Comparison of ENCODE assay signal across 9 cellular contexts in the genomic region with DNA sequence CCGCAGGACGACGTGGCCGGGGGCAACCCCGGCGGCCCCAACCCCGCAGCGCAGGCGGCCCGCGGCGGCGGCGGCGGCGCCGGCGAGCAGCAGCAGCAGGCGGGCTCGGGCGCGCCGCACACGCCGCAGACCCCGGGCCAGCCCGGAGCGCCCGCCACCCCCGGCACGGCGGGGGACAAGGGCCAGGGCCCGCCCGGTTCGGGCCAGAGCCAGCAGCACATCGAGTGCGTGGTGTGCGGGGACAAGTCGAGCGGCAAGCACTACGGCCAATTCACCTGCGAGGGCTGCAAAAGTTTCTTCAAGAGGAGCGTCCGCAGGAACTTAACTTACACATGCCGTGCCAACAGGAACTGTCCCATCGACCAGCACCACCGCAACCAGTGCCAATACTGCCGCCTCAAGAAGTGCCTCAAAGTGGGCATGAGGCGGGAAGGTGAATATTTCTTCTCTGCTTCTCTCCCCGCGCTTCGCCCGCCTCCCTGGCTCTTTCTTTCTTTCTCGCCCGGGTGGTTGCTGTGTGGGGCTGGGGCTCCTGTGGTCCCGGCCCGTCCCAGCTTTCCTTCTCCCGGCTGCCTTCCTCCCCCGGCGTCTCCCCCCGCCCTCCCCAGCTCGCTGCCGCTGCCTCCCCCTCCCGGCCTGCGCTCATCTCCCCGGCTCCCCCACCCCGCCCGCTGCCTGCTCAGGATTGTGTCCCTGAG. TPM values are rescaled to one million over a fixed set of nuclear protein-coding genes. Genes with fewer than 3 reads are reported as not detected.
DNase-seq lines count a peak whose midpoint lies in the region; ATAC-seq, FAIRE-seq and TF ChIP-seq lines count a peak whose summit lies in the region.
"Had no signal": no experiment of that assay in that cellular context is flagged by ENCODE, and none has a peak within 500 bp of the region (broad histone marks: within the 10 kb centered on the region; RNA-seq: fewer than 3 reads in every experiment).

No MANE protein-coding gene starts in this region.

- peak overlapping the region; percentile 82 for H3K9ac ChIP-seq in HepG2 (ENCODE audit: insufficient read depth, low read depth, low read length)

- H3K9me3 Mint-ChIP-seq in Caco-2 (ENCODE audit: unreplicated experiment): no peaks in the 10 kb centered on the region

- no peak for TF ChIP-seq RAD21 in Ishikawa (IDR thresholded peaks at IDR 0.05; ENCODE audit: low read depth)
- TF ChIP-seq RAD21 in HepG2 (CRISPR knock-in tag; IDR thresholded peaks at IDR 0.05): no peak

- POLR2A ChIA-PET in Caco-2 (lab: Charles Lee): no interaction called here
- POLR2A ChIA-PET in HepG2 (lab: Yijun Ruan, JAX): no interaction called here

- H3K4me1 Mint-ChIP-seq in Caco-2 (ENCODE audit: low read depth, unreplicated experiment): peaks cover 12% of the 10 kb centered on the region

- intact Hi-C loops in Caco-2 (cut with micrococcal nuclease; ENCODE audit: unreplicated experiment) (loop anchor here (10.0 kb wide), 1 partner anchor 730 kb away; no protein-coding TSS in a partner anchor), HepG2 (cut with micrococcal nuclease; ENCODE audit: unreplicated experiment) (no loop called here)

- H3K4me3 ChIP-seq in Caco-2 (ENCODE audit: low read depth, low read length) (peak overlapping the region; percentile 31), brain microvascular endothelial cell (ENCODE audit: low read depth, low read length) (peak overlapping the region; percentile 68), HepG2 (replicated peaks in 1 of 3; ENCODE audit: insufficient read depth in 1 of 3, low read depth in 2 of 3, low read length in 3 of 3) (peak overlapping the region; percentile 72 to 96 (median 95)), upper lobe of left lung (peak overlapping the region; percentile 8 to 70 (median 62))

- H3K4me3 Mint-ChIP-seq in Caco-2 (ENCODE audit: unreplicated experiment): peak overlapping the region; percentile 73

- H3K27ac Mint-ChIP-seq in Caco-2 (ENCODE audit: unreplicated experiment): no peak overlapping the region

- TF ChIP-seq EP300 in Ishikawa (IDR thresholded peaks at IDR 0.05; ENCODE audit: borderline replicate concordance): no peak
- no peak for TF ChIP-seq EP300 in HepG2 (IDR thresholded peaks at IDR 0.05; ENCODE audit: low read depth in 2 of 2, low read length in 2 of 2)
- TF ChIP-seq EP300 in HepG2 (CRISPR knock-in tag; IDR thresholded peaks at IDR 0.05; ENCODE audit: borderline replicate concordance): no peak
- no peak for TF ChIP-seq EP300 in upper lobe of left lung (IDR thresholded peaks at IDR 0.05)

- no peak for FAIRE-seq in HepG2 (lab: Jason Lieb, UNC)

- CTCF ChIA-PET in Caco-2 (lab: Charles Lee) (no interaction called here), HepG2 (lab: Yijun Ruan, JAX; ENCODE audit: low intra/inter-chr PET ratio, low total read pairs) (no interaction called here)

- TF ChIP-seq POLR2A in HepG2 (IDR thresholded peaks at IDR 0.05; ENCODE audit: insufficient read depth in 1 of 2, low read depth in 2 of 2, low read length in 2 of 2): no peak; a peak in 1 of 4 replicates
- TF ChIP-seq POLR2A in upper lobe of left lung (IDR thresholded peaks at IDR 0.05): no peak

- H3K36me3 Mint-ChIP-seq in Caco-2 (ENCODE audit: insufficient read depth, unreplicated experiment): no peaks in the 10 kb centered on the region

- TF ChIP-seq CTCF in Caco-2 (IDR thresholded peaks at IDR 0.05; ENCODE audit: insufficient read depth in 1 of 2, low read depth in 1 of 2, low read length in 1 of 2, severe bottlenecking in 1 of 2, unreplicated experiment in 1 of 2) (no peak), brain microvascular endothelial cell (IDR thresholded peaks at IDR 0.05; ENCODE audit: low read depth, low read length, missing control alignments) (no peak), HepG2 (CRISPR knock-in tag; IDR thresholded peaks at IDR 0.05) (no peak), upper lobe of left lung (IDR thresholded peaks at IDR 0.05) (no peak)

- BruUV-seq in Caco-2 (replicated peaks; lab: Mats Ljungman, UMichigan) (no TSS peak), HepG2 (replicated peaks; lab: Mats Ljungman, UMichigan) (no TSS peak)

- in situ Hi-C loops in brain microvascular endothelial cell (cut with HindIII; ENCODE audit: low pct_ligation_motif_present, low sequenced_read_pairs): no loop called here
- in situ Hi-C loops in HepG2 (cut with HindIII; ENCODE audit: extremely low pct_ligation_motif_present, low pct_unique_long_range_greater_than_20kb): loop anchor here (10.0 kb wide), 1 partner anchor 330 kb away; no protein-coding TSS in a partner anchor

- H3K36me3 ChIP-seq in Caco-2 (ENCODE audit: control insufficient read depth, insufficient read depth, low read length): no peaks in the 10 kb centered on the region
- H3K36me3 ChIP-seq in brain microvascular endothelial cell (replicated peaks): peaks cover 32% of the 10 kb centered on the region
- H3K36me3 ChIP-seq in HepG2 (replicated peaks in 1 of 2; ENCODE audit: control insufficient read depth in 1 of 2, insufficient read depth in 2 of 2, low read length in 2 of 2): peaks cover 6 to 20% of the 10 kb centered on the region in 2 experiments; a peak in 3 of 5 replicates
- H3K36me3 ChIP-seq in upper lobe of left lung: no peaks in the 10 kb centered on the region

- no peaks in the 10 kb centered on the region for H3K9me3 ChIP-seq in Caco-2
- no peaks in the 10 kb centered on the region for H3K9me3 ChIP-seq in HepG2 (ENCODE audit: low read length)
- H3K9me3 ChIP-seq in upper lobe of left lung: no peaks in the 10 kb centered on the region

- peak overlapping the region; percentile 71 for H3K4me2 ChIP-seq in HepG2 (ENCODE audit: low read depth, low read length)

- 0 out of 2 replicates have a peak, but pooled peaks cover 1% of the 10 kb centered on the region for H3K27me3 ChIP-seq in Caco-2 (replicated peaks; ENCODE audit: control insufficient read depth, insufficient read depth, low read length)
- no peaks in the 10 kb centered on the region for H3K27me3 ChIP-seq in brain microvascular endothelial cell (replicated peaks)
- peaks cover 0 to 7% of the 10 kb centered on the region in 2 experiments; a peak in 1 of 5 replicates for H3K27me3 ChIP-seq in HepG2 (ENCODE audit: control insufficient read depth in 1 of 2, insufficient read depth in 2 of 2, low read length in 2 of 2)
- H3K27me3 ChIP-seq in upper lobe of left lung: peaks cover 2 to 58% (median 33%) of the 10 kb centered on the region in 4 donors

- H4K20me1 ChIP-seq in HepG2 (ENCODE audit: insufficient read depth, low read length): peaks cover 35% of the 10 kb centered on the region

- peak overlapping the region; percentile 76 for H3K27ac ChIP-seq in brain microvascular endothelial cell
- H3K27ac ChIP-seq in HepG2 (ENCODE audit: extremely low read length, insufficient read depth, low read length): peak overlapping the region; percentile 68
- peak overlapping the region; percentile 51 to 77 (median 73) for H3K27ac ChIP-seq in upper lobe of left lung

- H3K4me1 ChIP-seq in Caco-2: no peaks in the 10 kb centered on the region
- peaks cover 36% of the 10 kb centered on the region for H3K4me1 ChIP-seq in HepG2 (ENCODE audit: insufficient read depth, low read length)
- peaks cover 28 to 62% (median 30%) of the 10 kb centered on the region in 4 donors for H3K4me1 ChIP-seq in upper lobe of left lung

- DNase-seq in Caco-2 (peak in 1 of 2 experiments; percentile 26), brain microvascular endothelial cell (no peak), HepG2 (ENCODE audit: low spot score) (no peak), upper lobe of left lung (peak in 1 of 2 donors; percentile 84), NCI-H187 (lab: John Stamatoyannopoulos, UW) (no peak), inferior parietal cortex (ENCODE audit: extremely low spot score) (no peak), putamen (ENCODE audit: low spot score) (no peak)

- peaks cover 14% of the 10 kb centered on the region for H3K27me3 Mint-ChIP-seq in Caco-2 (ENCODE audit: insufficient read depth, unreplicated experiment)

- ATAC-seq in HepG2 (no peak), upper lobe of left lung (ENCODE audit: low FRiP score in 2 of 2) (no peak)

- H3K79me2 ChIP-seq in HepG2 (ENCODE audit: insufficient read depth, low read length): peaks cover 54% of the 10 kb centered on the region

- H2AFZ ChIP-seq in HepG2 (ENCODE audit: low read length): no peak overlapping the region

- WGBS in HepG2 (ENCODE audit: low lambda C conversion rate): under 1% methylated on average over 34 of the region's 68 CpGs
- 3% methylated on average over 26 to 42 of the region's 68 CpGs for WGBS in upper lobe of left lung, 2 donors

RNA-seq across cellular contexts. Expression of a gene that starts 2.2 kb away (rescaled TPM):
- 0.70 and 1.2 TPM in 2 replicates for total RNA-seq in Caco-2 (2022)
- 14.0 and 17.1 TPM in 2 replicates for total RNA-seq in HepG2 (2016; rRNA removed; fragmentation: Illumina TruSeq; extraction: Trizol)
- 4.3 and 4.6 TPM in 2 replicates for total RNA-seq in HepG2 (2016; cell fraction: cytosol; rRNA removed; fragmentation: Illumina TruSeq; extraction: Trizol; ENCODE audit: low read depth)
- 12.7 and 15.6 TPM in 2 replicates for total RNA-seq in HepG2 (2016; cell fraction: insoluble cytoplasmic fraction; rRNA removed; fragmentation: Illumina TruSeq; extraction: Trizol)
- total RNA-seq in HepG2 (2016; cell fraction: membrane; rRNA removed; fragmentation: Illumina TruSeq; extraction: Trizol): 12.0 and 12.1 TPM in 2 replicates
- 14.7 and 16.7 TPM in 2 replicates for total RNA-seq in HepG2 (2016; cell fraction: nucleus; rRNA removed; fragmentation: Illumina TruSeq; extraction: Trizol)
- polyA plus RNA-seq in HepG2 (2011; rRNA removed): 59.7 and 76.5 TPM in 2 replicates
- polyA plus RNA-seq in HepG2 (2011; cell fraction: cytosol; rRNA removed): 48.3 and 60.7 TPM in 2 replicates
- polyA plus RNA-seq in HepG2 (2011; cell fraction: nucleus; rRNA removed): 179 and 207 TPM in 2 replicates
- polyA plus RNA-seq in HepG2 (2012): 28.9 and 65.9 TPM in 2 replicates
- polyA plus RNA-seq in HepG2 (2016; cell fraction: cytosol; fragmentation: Illumina TruSeq; extraction: Trizol; ENCODE audit: low read depth): 1.4 and 2.1 TPM in 2 replicates
- 16.0 and 19.7 TPM in 2 replicates for polyA plus RNA-seq in HepG2 (2016; cell fraction: insoluble cytoplasmic fraction; fragmentation: Illumina TruSeq; extraction: Trizol; ENCODE audit: low read depth)
- 4.8 and 5.9 TPM in 2 replicates for polyA plus RNA-seq in HepG2 (2016; cell fraction: membrane; fragmentation: Illumina TruSeq; extraction: Trizol; ENCODE audit: low read depth)
- polyA plus RNA-seq in HepG2 (2016; cell fraction: nucleus; fragmentation: Illumina TruSeq; extraction: Trizol; ENCODE audit: insufficient read depth, low read depth): 37.8 and 39.6 TPM in 2 replicates
- 62.1 and 114 TPM in 2 replicates for polyA minus RNA-seq in HepG2 (2011; rRNA and poly(A)+ RNA removed; ENCODE audit: low replicate concordance)
- polyA minus RNA-seq in HepG2 (2011; cell fraction: cytosol; rRNA and poly(A)+ RNA removed): 46.9 and 57.0 TPM in 2 replicates
- polyA minus RNA-seq in HepG2 (2011; cell fraction: nucleus; rRNA and poly(A)+ RNA removed): 29.7 and 42.6 TPM in 2 replicates
- total RNA-seq in upper lobe of left lung: 10 to 100 TPM in 5 of 6 donors, 1 to 10 TPM in 1; 8.9 to 70.3 (median 29.4) TPM
- total RNA-seq: T-helper 2 cell treated with Interferon-gamma antibody and Interleukin-4, amounts not matched to agents 100 ng/mL and 5 ng/mL, for 36 hours had no signal

RNA-seq across cellular contexts. Expression of a gene that starts 4.2 kb away (rescaled TPM):
- total RNA-seq in Caco-2 (2022) (0.32 TPM in 1 of 2 replicates, not detected in the other), HepG2 (2016; rRNA removed; fragmentation: Illumina TruSeq; extraction: Trizol) (2.1 and 2.8 TPM in 2 replicates), upper lobe of left lung (10 to 100 TPM in 4 of 6 donors, 1 to 10 TPM in 2; 4.4 to 19.9 (median 11.4) TPM)
- total RNA-seq in HepG2 (2016; cell fraction: cytosol; rRNA removed; fragmentation: Illumina TruSeq; extraction: Trizol; ENCODE audit: low read depth): 2.5 and 2.7 TPM in 2 replicates
- total RNA-seq in HepG2 (2016; cell fraction: insoluble cytoplasmic fraction; rRNA removed; fragmentation: Illumina TruSeq; extraction: Trizol): 0.64 and 1.1 TPM in 2 replicates
- 3.5 and 3.7 TPM in 2 replicates for total RNA-seq in HepG2 (2016; cell fraction: membrane; rRNA removed; fragmentation: Illumina TruSeq; extraction: Trizol)
- total RNA-seq in HepG2 (2016; cell fraction: nucleus; rRNA removed; fragmentation: Illumina TruSeq; extraction: Trizol): 3.5 and 4.9 TPM in 2 replicates
- polyA plus RNA-seq in HepG2 (2011; rRNA removed): 2.8 and 3.1 TPM in 2 replicates
- 1.1 and 2.4 TPM in 2 replicates for polyA plus RNA-seq in HepG2 (2011; cell fraction: cytosol; rRNA removed)
- polyA plus RNA-seq in HepG2 (2011; cell fraction: nucleus; rRNA removed): 2.9 and 5.9 TPM in 2 replicates
- 5.1 and 7.3 TPM in 2 replicates for polyA plus RNA-seq in HepG2 (2012)
- 3.6 and 4.1 TPM in 2 replicates for polyA plus RNA-seq in HepG2 (2016; cell fraction: cytosol; fragmentation: Illumina TruSeq; extraction: Trizol; ENCODE audit: low read depth)
- polyA plus RNA-seq in HepG2 (2016; cell fraction: insoluble cytoplasmic fraction; fragmentation: Illumina TruSeq; extraction: Trizol; ENCODE audit: low read depth): 0.48 and 2.3 TPM in 2 replicates
- 2.6 and 5.7 TPM in 2 replicates for polyA plus RNA-seq in HepG2 (2016; cell fraction: membrane; fragmentation: Illumina TruSeq; extraction: Trizol; ENCODE audit: low read depth)
- 2.3 and 2.9 TPM in 2 replicates for polyA plus RNA-seq in HepG2 (2016; cell fraction: nucleus; fragmentation: Illumina TruSeq; extraction: Trizol; ENCODE audit: insufficient read depth, low read depth)
- polyA minus RNA-seq in HepG2 (2011; rRNA and poly(A)+ RNA removed; ENCODE audit: low replicate concordance): 2.2 and 4.6 TPM in 2 replicates
- polyA minus RNA-seq in HepG2 (2011; cell fraction: cytosol; rRNA and poly(A)+ RNA removed): 2.1 TPM in 1 of 2 replicates, not detected in the other
- polyA minus RNA-seq in HepG2 (2011; cell fraction: nucleus; rRNA and poly(A)+ RNA removed): 27.3 and 33.1 TPM in 2 replicates
- total RNA-seq: T-helper 2 cell treated with Interferon-gamma antibody and Interleukin-4, amounts not matched to agents 100 ng/mL and 5 ng/mL, for 36 hours had no signal

Comparison
In these comparisons a context has a peak if more than half of its experiments do, and no peak if none do; other contexts are left out.
1. H3K4me3 ChIP-seq: peak in every context shown above with its lines; median percentile 95 in HepG2; 68 in brain microvascular endothelial cell; 62 in upper lobe of left lung; 31 in Caco-2.